In the genomic region with DNA sequence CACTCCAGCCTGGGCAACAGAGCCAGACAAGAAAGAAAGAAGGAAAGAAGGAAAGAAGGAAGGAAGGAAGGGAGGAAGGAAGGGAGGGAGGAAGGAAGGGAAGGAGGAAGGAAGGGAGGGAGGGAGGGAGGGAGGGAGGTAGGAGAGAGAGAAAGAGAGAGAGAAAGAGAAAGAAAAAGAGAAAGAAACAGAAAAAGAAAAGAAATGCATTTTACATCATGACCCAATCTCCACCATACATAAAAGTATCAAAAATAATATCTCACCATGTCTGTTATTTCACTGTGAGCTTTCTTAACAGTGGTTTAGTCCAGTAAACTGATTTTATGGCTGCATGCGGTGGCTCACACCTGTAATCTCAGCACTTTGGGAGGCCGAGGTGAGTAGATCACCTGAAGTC, we compare ENCODE assay signal across 1 cellular context.
TF ChIP-seq lines count a peak whose summit lies in the region.

No MANE protein-coding gene starts in this region.

TF ChIP-seq in HEK293, 187 proteins besides CTCF, POLR2A, EP300 and RAD21 (continued from another document):
- no peak for TF ChIP-seq ZNF596 (tag by site-specific recombination; IDR thresholded peaks at IDR 0.05)
- TF ChIP-seq ZBTB20 (tag by site-specific recombination; IDR thresholded peaks at IDR 0.05), result no peak
